Comparison of ENCODE assay signal across 27 cellular contexts in the genomic region with DNA sequence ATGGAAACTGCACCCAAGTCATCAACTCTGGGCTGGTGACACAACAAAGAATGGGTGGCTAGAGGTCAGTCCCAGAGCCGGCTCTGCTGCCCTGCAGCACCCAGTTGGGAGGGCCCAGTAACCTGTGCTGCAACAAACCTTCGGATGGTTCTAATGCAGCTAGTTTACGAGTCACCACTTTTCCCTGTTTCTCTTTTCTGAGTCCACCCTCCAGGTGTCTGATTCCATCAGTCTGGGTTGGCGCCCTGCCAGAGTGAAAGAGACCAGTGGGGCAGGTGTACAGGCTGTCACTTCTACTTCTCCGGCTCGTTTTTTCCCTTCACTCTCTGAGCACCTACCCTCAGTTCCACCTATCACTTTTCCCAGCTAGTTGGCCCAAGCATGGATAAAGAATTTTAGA.
DNase-seq lines count a peak whose midpoint lies in the region; FAIRE-seq and TF ChIP-seq lines count a peak whose summit lies in the region.
"Had no signal": no experiment of that assay in that cellular context is flagged by ENCODE, and none has a peak within 500 bp of the region (broad histone marks: within the 10 kb centered on the region; RNA-seq: fewer than 3 reads in every experiment).

No MANE protein-coding gene starts in this region.

- CTCF ChIA-PET in activated naive CD4-positive, alpha-beta T cell treated with anti-CD3 and anti-CD28 coated beads, Interleukin-2, amount 10 ng/mL, durations not matched to agents 7 days and 5 days (lab: Charles Lee), result no interaction called here

- peaks cover 7% of the 10 kb centered on the region for H3K9me3 Mint-ChIP-seq in activated naive CD4-positive, alpha-beta T cell treated with anti-CD3 and anti-CD28 coated beads, Interleukin-2, amount 10 ng/mL, durations not matched to agents 7 days and 5 days
- H3K9me3 Mint-ChIP-seq: activated CD4-positive, alpha-beta memory T cell treated with anti-CD3 and anti-CD28 coated beads, Interleukin-2, amount 10 ng/mL, durations not matched to agents 7 days and 5 days; neural progenitor cell had no signal

- no peaks in the 10 kb centered on the region for H3K27me3 Mint-ChIP-seq in activated naive CD4-positive, alpha-beta T cell treated with anti-CD3 and anti-CD28 coated beads, Interleukin-2, amount 10 ng/mL, durations not matched to agents 7 days and 5 days
- H3K27me3 Mint-ChIP-seq: activated CD4-positive, alpha-beta memory T cell treated with anti-CD3 and anti-CD28 coated beads, Interleukin-2, amount 10 ng/mL, durations not matched to agents 7 days and 5 days; activated naive CD4-positive, alpha-beta T cell treated with anti-CD3 and anti-CD28 coated beads, Interleukin-2, amount 50 U/mL, for 24 hours; IgD-negative memory B cell; stimulated activated memory B cell treated with anti-CD40 and anti-IgM and Interleukin-4, amounts not matched to agents 10 μg/mL and 1 μg/mL and 100 μg/mL, for 72 hours; T-helper 17 cell had no signal

- H3K4me3 ChIP-seq in lower leg skin (ENCODE audit: low read depth, poor library complexity, severe bottlenecking), result no peak overlapping the region
- H3K4me3 ChIP-seq: BLaER1, coronary artery, neural progenitor cell, sigmoid colon, upper lobe of right lung had no signal

- 42 to 56% methylated on average over 6 of the region's 6 CpGs for WGBS in lower leg skin, 2 donors

- no peak for TF ChIP-seq CTCF in lower leg skin (IDR thresholded peaks at IDR 0.05)

- FAIRE-seq in GM19239 (lab: Jason Lieb, UNC), result no peak

- no peak overlapping the region for H3K4me3 Mint-ChIP-seq in activated naive CD4-positive, alpha-beta T cell treated with anti-CD3 and anti-CD28 coated beads, Interleukin-2, amount 10 ng/mL, durations not matched to agents 7 days and 5 days
- H3K4me3 Mint-ChIP-seq: activated CD4-positive, alpha-beta memory T cell treated with anti-CD3 and anti-CD28 coated beads, Interleukin-2, amount 10 ng/mL, durations not matched to agents 7 days and 5 days; activated naive CD4-positive, alpha-beta T cell treated with anti-CD3 and anti-CD28 coated beads, Interleukin-2, amount 50 U/mL, for 24 hours; IgD-negative memory B cell; neural progenitor cell; stimulated activated memory B cell treated with anti-CD40 and anti-IgM and Interleukin-4, amounts not matched to agents 10 μg/mL and 1 μg/mL and 100 μg/mL, for 72 hours; T-helper 17 cell had no signal

- intact Hi-C loops in lower leg skin (cut with DNase I; ENCODE audit: low total_unique reads), result no loop called here

- no peak overlapping the region for H3K27ac Mint-ChIP-seq in activated naive CD4-positive, alpha-beta T cell treated with anti-CD3 and anti-CD28 coated beads, Interleukin-2, amount 10 ng/mL, durations not matched to agents 7 days and 5 days
- H3K27ac Mint-ChIP-seq: activated CD4-positive, alpha-beta memory T cell treated with anti-CD3 and anti-CD28 coated beads, Interleukin-2, amount 10 ng/mL, durations not matched to agents 7 days and 5 days; activated naive CD4-positive, alpha-beta T cell treated with anti-CD3 and anti-CD28 coated beads, Interleukin-2, amount 50 U/mL, for 24 hours; IgD-negative memory B cell; neural progenitor cell; stimulated activated memory B cell treated with anti-CD40 and anti-IgM and Interleukin-4, amounts not matched to agents 10 μg/mL and 1 μg/mL and 100 μg/mL, for 72 hours; T-helper 17 cell had no signal

- TF ChIP-seq POLR2A in lower leg skin (IDR thresholded peaks at IDR 0.05), result no peak

- H3K36me3 Mint-ChIP-seq in activated naive CD4-positive, alpha-beta T cell treated with anti-CD3 and anti-CD28 coated beads, Interleukin-2, amount 10 ng/mL, durations not matched to agents 7 days and 5 days, result no peaks in the 10 kb centered on the region
- H3K36me3 Mint-ChIP-seq: activated naive CD4-positive, alpha-beta T cell treated with anti-CD3 and anti-CD28 coated beads, Interleukin-2, amount 50 U/mL, for 24 hours; IgD-negative memory B cell; neural progenitor cell; stimulated activated memory B cell treated with anti-CD40 and anti-IgM and Interleukin-4, amounts not matched to agents 10 μg/mL and 1 μg/mL and 100 μg/mL, for 72 hours had no signal

- H3K4me1 Mint-ChIP-seq in activated naive CD4-positive, alpha-beta T cell treated with anti-CD3 and anti-CD28 coated beads, Interleukin-2, amount 10 ng/mL, durations not matched to agents 7 days and 5 days, result no peaks in the 10 kb centered on the region
- H3K4me1 Mint-ChIP-seq: activated CD4-positive, alpha-beta memory T cell treated with anti-CD3 and anti-CD28 coated beads, Interleukin-2, amount 10 ng/mL, durations not matched to agents 7 days and 5 days; activated naive CD4-positive, alpha-beta T cell treated with anti-CD3 and anti-CD28 coated beads, Interleukin-2, amount 50 U/mL, for 24 hours; IgD-negative memory B cell; stimulated activated memory B cell treated with anti-CD40 and anti-IgM and Interleukin-4, amounts not matched to agents 10 μg/mL and 1 μg/mL and 100 μg/mL, for 72 hours; T-helper 17 cell had no signal

- DNase-seq in DMS53 (lab: John Stamatoyannopoulos, UW), result peak; percentile 75
- peak; percentile 16 for DNase-seq in HPDE6-E6E7 (ENCODE audit: extremely low spot score)
- DNase-seq in NCI-H748 (lab: John Stamatoyannopoulos, UW; ENCODE audit: unreplicated experiment), result peak; percentile 78
- peak; percentile 70 for DNase-seq in cerebellum (ENCODE audit: low spot score)
- DNase-seq in GM19239 (ENCODE audit: insufficient read length, low spot score), result no peak
- no peak for DNase-seq in lower leg skin (ENCODE audit: low spot score in 2 of 2)
- DNase-seq in NCI-H526 treated with DMSO at 0.1 percent for 48 hours (lab: John Stamatoyannopoulos, UW), result no peak
- DNase-seq in activated naive CD4-positive, alpha-beta T cell treated with anti-CD3 and anti-CD28 coated beads, Interleukin-2, amount 10 ng/mL, durations not matched to agents 7 days and 5 days, result no peak
- DNase-seq: activated CD4-positive, alpha-beta memory T cell treated with anti-CD3 and anti-CD28 coated beads, Interleukin-2, amount 10 ng/mL, durations not matched to agents 7 days and 5 days; activated CD4-positive, CD25-positive, alpha-beta regulatory T cell treated with anti-CD3 and anti-CD28 coated beads, Interleukin-2, amount 50 U/mL, for 72 hours; activated CD8-positive, alpha-beta memory T cell treated with anti-CD3 and anti-CD28 coated beads, Interleukin-2, amount 50 U/mL, for 48 hours; effector memory CD4-positive, alpha-beta T cell; erythroblast; GOT3; kidney glomerular epithelial cell; NCI-H446 treated with DMSO at 0.1 percent for 48 hours; posterior cingulate gyrus; sigmoid colon; stimulated activated CD4-positive, alpha-beta T cell treated with anti-CD3 and anti-CD28 coated beads, Interleukin-4, amount 100 ng/mL, for 4 hours; T-helper 17 cell; upper lobe of right lung had no signal

Comparison
In these comparisons a context has a peak if more than half of its experiments do, and no peak if none do; other contexts are left out.
1. DNase-seq: peak in DMS53 (single experiment), HPDE6-E6E7 (single experiment), NCI-H748 (single experiment) and cerebellum (single experiment); none in GM19239 (single experiment), lower leg skin (0 of 2), NCI-H526 treated with DMSO at 0.1 percent for 48 hours (single experiment) and activated naive CD4-positive, alpha-beta T cell treated with anti-CD3 and anti-CD28 coated beads, Interleukin-2, amount 10 ng/mL, durations not matched to agents 7 days and 5 days (single experiment).